8 cellular contexts compared by ENCODE assay signal in genomic region chr11:77994434-77995362, GRCh38. TPM values are rescaled to one million over a fixed set of nuclear protein-coding genes. Genes with fewer than 3 reads are reported as not detected.
DNase-seq lines count a peak whose midpoint lies in the region; ATAC-seq and TF ChIP-seq lines count a peak whose summit lies in the region.

Gene INTS4 (minus strand): TSS chr11:77994668. CDS start chr11:77994643, 25 bp downstream.

- peak within 1 kb of the TSS; percentile 71 to 90 (median 87) for H3K27ac ChIP-seq in spleen

- WGBS in spleen, 5 donors: 0% methylated on average over 45 to 47 of the region's 47 CpGs

- no peaks in the 10 kb centered on the region for H3K9me3 Mint-ChIP-seq in central memory CD8-positive, alpha-beta T cell

- H3K27me3 ChIP-seq in spleen (replicated peaks in 1 of 7): no peaks in the 10 kb centered on the region

- peak; percentile 98 for ATAC-seq in GM19025 (IDR thresholded peaks at IDR 0.05; ENCODE audit: low read depth, unreplicated experiment)
- ATAC-seq in HG03342 (IDR thresholded peaks at IDR 0.05; ENCODE audit: unreplicated experiment): peak; percentile 99
- peak; percentile 99 for ATAC-seq in central memory CD8-positive, alpha-beta T cell (replicated peaks; ENCODE audit: extremely low read depth, poor library complexity, severe bottlenecking)

- TF ChIP-seq CTCF in AG09319 (IDR thresholded peaks at IDR 0.05; ENCODE audit: low read depth, low read length) (no peak; the same call in none of the 2 replicates), spleen (IDR thresholded peaks at IDR 0.05 in 8 of 11, conservative IDR thresholded peaks at IDR 0.05 in 3 of 11) (peak in 3 of 11 experiments; percentile 23 to 44 (median 23))

- H3K36me3 Mint-ChIP-seq in central memory CD8-positive, alpha-beta T cell (ENCODE audit: insufficient read depth): peaks cover 6% of the 10 kb centered on the region

- H3K4me1 ChIP-seq in spleen: peaks cover 18 to 50% (median 33%) of the 10 kb centered on the region in 6 donors

- H3K9me3 ChIP-seq in spleen: no peaks in the 10 kb centered on the region

- peak within 1 kb of the TSS; percentile 90 for H3K4me3 Mint-ChIP-seq in central memory CD8-positive, alpha-beta T cell

- H3K4me1 Mint-ChIP-seq in central memory CD8-positive, alpha-beta T cell: peaks cover 25% of the 10 kb centered on the region

- intact Hi-C loops in spleen (cut with DNase I; ENCODE audit: low total_unique reads): loop anchor here (5.0 to 10.0 kb wide), 2 partner anchors 172 to 580 kb away; partner anchors contain the start of genes AAMDC, NARS2 and RSF1

- peak; percentile 99 for DNase-seq in AG09319 (ENCODE audit: extremely low read depth, low read depth)
- peak; percentile 99 to 100 for DNase-seq in NCI-H446 (lab: John Stamatoyannopoulos, UW)
- peak; percentile 96 for DNase-seq in activated CD4-positive, CD25-positive, alpha-beta regulatory T cell treated with anti-CD3 and anti-CD28 coated beads, Interleukin-2, amount 50 U/mL, for 16 hours (ENCODE audit: low read depth, low spot score)
- DNase-seq in central memory CD8-positive, alpha-beta T cell (ENCODE audit: low spot score in 2 of 2): peak; percentile 93 to 96
- DNase-seq in inferior parietal cortex (ENCODE audit: extremely low spot score): peak; percentile 99
- peak; percentile 99 for DNase-seq in spleen

- H3K36me3 ChIP-seq in spleen: peaks cover 0 to 25% (median 14%) of the 10 kb centered on the region in 6 donors

- H3K27ac Mint-ChIP-seq in central memory CD8-positive, alpha-beta T cell (ENCODE audit: low read depth): peak within 1 kb of the TSS; percentile 87

- H3K4me3 ChIP-seq in spleen: peak within 1 kb of the TSS; percentile 48 to 83 (median 60)

- no peaks in the 10 kb centered on the region for H3K27me3 Mint-ChIP-seq in central memory CD8-positive, alpha-beta T cell

- peak in 2 of 3 donors; percentile 16 to 60 for TF ChIP-seq POLR2A in spleen (IDR thresholded peaks at IDR 0.05)

RNA-seq across cellular contexts. Expression of gene INTS4, which starts in this region (rescaled TPM):
- 10 to 100 TPM; 40.6 to 68.5 (median 54.9) TPM for total RNA-seq in spleen
- polyA plus RNA-seq in spleen: 10 to 100 TPM; 17.7 to 27.0 (median 22.2) TPM

Comparison
In these comparisons a context has a peak if more than half of its experiments do, and no peak if none do; other contexts are left out.
1. Peak in every context shown above with its lines: DNase-seq, ATAC-seq, H3K4me3 ChIP-seq and H3K27ac ChIP-seq.